In genomic region chr5:150024241-150024984, GRCh38 we compare ENCODE assay signal across 1 cellular context.
TF ChIP-seq lines count a peak whose summit lies in the region.

No MANE protein-coding gene starts in this region.

TF ChIP-seq in GM12878, 131 proteins besides CTCF, POLR2A, EP300 and RAD21:
- TF ChIP-seq MEF2B (IDR thresholded peaks at IDR 0.05; ENCODE audit: partially characterized antibody, poor library complexity, severe bottlenecking) (no peak), EZH2 (IDR thresholded peaks at IDR 0.05; ENCODE audit: borderline replicate concordance, control insufficient read depth, low read depth, low read length) (no peak), MYB (IDR thresholded peaks at IDR 0.05; ENCODE audit: borderline replicate concordance, low read depth, low read length) (no peak), REST (IDR thresholded peaks at IDR 0.05; ENCODE audit: low read depth, low read length) (no peak), USF2 (IDR thresholded peaks at IDR 0.05; ENCODE audit: borderline replicate concordance, low read depth, low read length) (no peak), HCFC1 (IDR thresholded peaks at IDR 0.05; ENCODE audit: low read length) (no peak), ATF3 (IDR thresholded peaks at IDR 0.05; ENCODE audit: borderline replicate concordance, extremely low read depth, low read depth, low read length) (no peak), ATF7 (IDR thresholded peaks at IDR 0.05; ENCODE audit: low read depth) (no peak), ZNF217 (IDR thresholded peaks at IDR 0.05) (no peak), YBX1 (IDR thresholded peaks at IDR 0.05) (no peak), SREBF1 (IDR thresholded peaks at IDR 0.05; ENCODE audit: low read length) (no peak), PAX5 (IDR thresholded peaks at IDR 0.05; ENCODE audit: borderline replicate concordance, low read depth, low read length) (no peak), CHD4 (IDR thresholded peaks at IDR 0.05) (no peak), MYC (IDR thresholded peaks at IDR 0.05; ENCODE audit: insufficient read depth, insufficient read length, insufficient replicate concordance, low read length, severe bottlenecking) (no peak), SP1 (IDR thresholded peaks at IDR 0.05; ENCODE audit: low read depth, low read length) (no peak), JUNB (IDR thresholded peaks at IDR 0.05) (no peak), TCF7 (IDR thresholded peaks at IDR 0.05; ENCODE audit: borderline replicate concordance) (no peak), E2F8 (IDR thresholded peaks at IDR 0.05; ENCODE audit: low read depth, partially characterized antibody) (no peak), ZZZ3 (IDR thresholded peaks at IDR 0.05; ENCODE audit: control insufficient read depth, insufficient read length, low read depth) (no peak), SMC3 (IDR thresholded peaks at IDR 0.05; ENCODE audit: borderline replicate concordance, low read length) (no peak)
TF ChIP-seq in GM12878: peak in this region for 0.
